ENCODE assay signal across 1 cellular context in the genomic region with DNA sequence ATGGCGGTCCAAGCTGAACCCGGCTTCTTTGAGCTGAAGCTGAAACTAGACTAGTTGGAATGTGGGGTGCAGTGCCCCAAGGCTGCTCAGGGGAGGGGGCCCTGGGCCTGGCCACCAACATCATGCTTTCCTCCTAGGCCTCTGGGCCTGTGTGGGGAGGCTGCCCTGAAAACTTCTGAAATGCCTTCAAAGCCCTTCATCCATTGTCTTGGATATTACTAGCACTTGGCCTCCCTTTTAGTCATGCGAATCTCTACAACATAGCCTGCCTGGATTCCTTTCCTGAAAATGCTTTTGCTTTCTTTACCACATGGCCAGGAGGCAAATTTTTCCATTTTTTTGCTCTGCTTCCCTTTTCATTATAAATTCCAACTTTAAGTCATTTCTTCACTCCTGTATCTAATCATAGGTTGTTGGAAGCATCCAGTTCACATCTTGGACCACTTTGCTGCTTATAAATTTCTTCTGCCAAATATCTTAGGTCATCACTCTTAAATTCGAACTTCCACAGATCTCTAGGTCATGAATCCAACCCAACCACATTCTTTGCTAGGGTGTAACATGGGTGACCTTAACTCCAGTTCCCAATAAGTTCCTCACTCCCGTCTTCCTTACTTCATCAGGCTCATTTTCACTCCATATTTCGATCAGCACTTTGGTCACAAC.
TF ChIP-seq lines count a peak whose summit lies in the region.

No MANE protein-coding gene starts in this region.

TF ChIP-seq in H1, 55 proteins besides CTCF, POLR2A, EP300 and RAD21:
- no peak for TF ChIP-seq KDM1A (IDR thresholded peaks at IDR 0.05; ENCODE audit: borderline replicate concordance, low read length)
- 0 out of 2 replicates have a peak, but pooled peaks have one; percentile 20 for TF ChIP-seq TEAD4 (IDR thresholded peaks at IDR 0.05; ENCODE audit: low read depth, low read length)
- TF ChIP-seq JUND (IDR thresholded peaks at IDR 0.05; ENCODE audit: low read length), result no peak
- no peak for TF ChIP-seq TCF12 (IDR thresholded peaks at IDR 0.05; ENCODE audit: low read depth, low read length)
- no peak for TF ChIP-seq SIX5 (IDR thresholded peaks at IDR 0.05; ENCODE audit: low read depth, low read length)
- no peak for TF ChIP-seq SUZ12 (IDR thresholded peaks at IDR 0.05; ENCODE audit: low read length)
- peak; percentile 24 for TF ChIP-seq ASH2L (IDR thresholded peaks at IDR 0.05; ENCODE audit: low read length)
- peak; percentile 19; the same call in 1 of the 2 replicates for TF ChIP-seq YY1 (IDR thresholded peaks at IDR 0.05; ENCODE audit: low read depth, low read length)
- TF ChIP-seq CTBP2 (IDR thresholded peaks at IDR 0.05; ENCODE audit: borderline replicate concordance, insufficient read depth, insufficient read length, low read length), result no peak
- no peak for TF ChIP-seq BCL11A (IDR thresholded peaks at IDR 0.05; ENCODE audit: low read depth in 2 of 2, low read length in 2 of 2)
- TF ChIP-seq SP1 (IDR thresholded peaks at IDR 0.05; ENCODE audit: low read depth, low read length), result 0 out of 2 replicates have a peak, but pooled peaks have one; percentile 28
- no peak for TF ChIP-seq RNF2 (IDR thresholded peaks at IDR 0.05; ENCODE audit: borderline replicate concordance, low read depth, low read length, missing control alignments, poor library complexity, severe bottlenecking)
- no peak for TF ChIP-seq JUN (IDR thresholded peaks at IDR 0.05; ENCODE audit: low read depth, low read length)
- TF ChIP-seq, protein P1, sequence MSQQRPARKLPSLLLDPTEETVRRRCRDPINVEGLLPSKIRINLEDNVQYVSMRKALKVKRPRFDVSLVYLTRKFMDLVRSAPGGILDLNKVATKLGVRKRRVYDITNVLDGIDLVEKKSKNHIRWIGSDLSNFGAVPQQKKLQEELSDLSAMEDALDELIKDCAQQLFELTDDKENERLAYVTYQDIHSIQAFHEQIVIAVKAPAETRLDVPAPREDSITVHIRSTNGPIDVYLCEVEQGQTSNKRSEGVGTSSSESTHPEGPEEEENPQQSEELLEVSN (IDR thresholded peaks at IDR 0.05), result no peak
TF ChIP-seq in H1: peak in this region for 4.
